Comparison of ENCODE assay signal across 19 cellular contexts in the genomic region with DNA sequence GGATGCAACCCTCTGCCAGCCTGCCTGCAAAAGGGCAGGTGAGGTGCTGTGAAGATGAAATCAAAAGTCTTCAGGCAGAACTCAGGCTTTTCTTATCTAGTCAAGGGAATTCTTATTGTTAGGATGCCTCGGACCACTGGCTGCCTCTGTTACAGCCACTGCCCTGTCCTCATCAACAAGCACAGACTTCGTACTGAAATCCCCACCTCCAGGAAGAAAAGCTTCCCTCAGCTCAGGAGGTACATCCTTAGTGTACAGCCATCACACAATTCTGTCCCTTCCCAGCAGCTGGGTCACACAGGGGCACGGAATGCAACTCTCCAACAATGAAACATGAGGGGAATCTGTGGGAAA. TPM values are rescaled to one million over a fixed set of nuclear protein-coding genes. Genes with fewer than 3 reads are reported as not detected.
DNase-seq lines count a peak whose midpoint lies in the region; ATAC-seq, FAIRE-seq and TF ChIP-seq lines count a peak whose summit lies in the region.
"Had no signal": no experiment of that assay in that cellular context is flagged by ENCODE, and none has a peak within 500 bp of the region (broad histone marks: within the 10 kb centered on the region; RNA-seq: fewer than 3 reads in every experiment).

No MANE protein-coding gene starts in this region.

- H3K27ac ChIP-seq in caudate nucleus (ENCODE audit: low read depth, low read length), result peak overlapping the region; percentile 95
- peak overlapping the region; percentile 29 for H3K27ac ChIP-seq in mesodermal cell (ENCODE audit: low read depth, low read length, severe bottlenecking)
- peak overlapping the region; percentile 49 to 79 (median 64) for H3K27ac ChIP-seq in gastrocnemius medialis
- H3K27ac ChIP-seq in kidney (ENCODE audit: low read depth in 2 of 2, low read length in 2 of 2), result no peak overlapping the region
- H3K27ac ChIP-seq: 22Rv1, GM23248, HL-60 had no signal

- H3K36me3 ChIP-seq in mesodermal cell (ENCODE audit: control insufficient read depth, insufficient read depth, low read length) (peaks cover 38% of the 10 kb centered on the region), gastrocnemius medialis (peaks cover 0 to 45% of the 10 kb centered on the region in 2 donors), kidney (ENCODE audit: control insufficient read depth in 1 of 2, insufficient read depth in 2 of 2, low read length in 2 of 2) (peaks cover 12 to 13% of the 10 kb centered on the region in 2 donors)

- no peak overlapping the region for H3K9ac ChIP-seq in kidney (ENCODE audit: low read length in 2 of 2)
- H3K9ac ChIP-seq: GM23248 had no signal

- peak in 1 of 2 donors; percentile 17 for ATAC-seq in gastrocnemius medialis

- DNase-seq in activated CD4-positive, alpha-beta T cell treated with anti-CD3 and anti-CD28 coated beads, Interleukin-2, amount 10 ng/mL, durations not matched to agents 24 days and 14 days, result peak; percentile 53
- no peak for DNase-seq in activated CD4-positive, alpha-beta T cell treated with anti-CD3 and anti-CD28 coated beads for 1 hour
- DNase-seq in caudate nucleus (lab: John Stamatoyannopoulos, UW), result peak in 1 of 61 donors; percentile 28
- no peak for DNase-seq in gastrocnemius medialis
- DNase-seq in RKO (ENCODE audit: low spot score), result no peak
- no peak for DNase-seq in kidney
- no peak for DNase-seq in NCI-H1436 (lab: John Stamatoyannopoulos, UW)
- DNase-seq: CD8-positive, alpha-beta memory T cell; DND-41; GDM1; GM23248; MV-4-11; NCI-H1417 treated with DMSO at 0.1 percent for 48 hours; NCI-H2081; NCI-H526 had no signal

- no peak for FAIRE-seq in kidney (lab: Jason Lieb, UNC)

- peaks cover 4% of the 10 kb centered on the region for H3K4me1 Mint-ChIP-seq in activated CD4-positive, alpha-beta T cell treated with anti-CD3 and anti-CD28 coated beads, Interleukin-2, amount 10 ng/mL, durations not matched to agents 24 days and 14 days

- intact Hi-C loops in activated CD4-positive, alpha-beta T cell treated with anti-CD3 and anti-CD28 coated beads, Interleukin-2, amount 10 ng/mL, durations not matched to agents 24 days and 14 days (cut with micrococcal nuclease), result loop anchor here (10.0 kb wide), 1 partner anchor 116 kb away; no protein-coding TSS in a partner anchor
- intact Hi-C loops in gastrocnemius medialis (cut with DNase I; ENCODE audit: low total_unique reads), result no loop called here
- intact Hi-C loops in kidney (cut with DNase I), result no loop called here

- no peaks in the 10 kb centered on the region for H3K27me3 Mint-ChIP-seq in activated CD4-positive, alpha-beta T cell treated with anti-CD3 and anti-CD28 coated beads, Interleukin-2, amount 10 ng/mL, durations not matched to agents 24 days and 14 days
- H3K27me3 Mint-ChIP-seq: CD8-positive, alpha-beta memory T cell had no signal

- peaks cover 2% of the 10 kb centered on the region for H3K4me1 ChIP-seq in mesodermal cell (ENCODE audit: control insufficient read depth, insufficient read depth, low read length, poor library complexity, severe bottlenecking)
- peaks cover 31 to 34% of the 10 kb centered on the region in 2 donors for H3K4me1 ChIP-seq in gastrocnemius medialis
- H3K4me1 ChIP-seq in kidney (ENCODE audit: control insufficient read depth in 1 of 2, insufficient read depth in 1 of 2, low read depth in 1 of 2, low read length in 2 of 2), result no peaks in the 10 kb centered on the region

- no peak for TF ChIP-seq CTCF in gastrocnemius medialis (IDR thresholded peaks at IDR 0.05 in 4 of 5, conservative IDR thresholded peaks at IDR 0.05 in 1 of 5)
- no peak for TF ChIP-seq CTCF in kidney (IDR thresholded peaks at IDR 0.05; ENCODE audit: borderline replicate concordance, extremely low read depth, insufficient read depth)

- H3K4me3 ChIP-seq in mesodermal cell (ENCODE audit: extremely low read depth, insufficient read depth, low read length, poor library complexity, severe bottlenecking) (no peak overlapping the region), gastrocnemius medialis (no peak overlapping the region), kidney (ENCODE audit: low read length in 2 of 2) (no peak overlapping the region)
- H3K4me3 ChIP-seq: GM23248 had no signal

- H3K9me3 ChIP-seq in mesodermal cell (ENCODE audit: control insufficient read depth, low read length) (no peaks in the 10 kb centered on the region), gastrocnemius medialis (no peaks in the 10 kb centered on the region), kidney (ENCODE audit: control insufficient read depth in 1 of 2, low read length in 2 of 2) (no peaks in the 10 kb centered on the region)

- no peak for TF ChIP-seq POLR2A in gastrocnemius medialis (IDR thresholded peaks at IDR 0.05)

- H3K4me3 Mint-ChIP-seq in activated CD4-positive, alpha-beta T cell treated with anti-CD3 and anti-CD28 coated beads, Interleukin-2, amount 10 ng/mL, durations not matched to agents 24 days and 14 days, result no peak overlapping the region
- H3K4me3 Mint-ChIP-seq: CD8-positive, alpha-beta memory T cell had no signal

- H3K36me3 Mint-ChIP-seq in activated CD4-positive, alpha-beta T cell treated with anti-CD3 and anti-CD28 coated beads, Interleukin-2, amount 10 ng/mL, durations not matched to agents 24 days and 14 days (ENCODE audit: low read depth), result peaks cover 30% of the 10 kb centered on the region

- in situ Hi-C loops in gastrocnemius medialis (cut with MboI; ENCODE audit: low sequenced_read_pairs in 4 of 4), result loop anchor here in 2 of 4 donors (10.0 kb wide), 2 partner anchors 124 to 204 kb away; a partner anchor contains a TSS

- H3K27ac Mint-ChIP-seq in activated CD4-positive, alpha-beta T cell treated with anti-CD3 and anti-CD28 coated beads, Interleukin-2, amount 10 ng/mL, durations not matched to agents 24 days and 14 days, result no peak overlapping the region

- no peaks in the 10 kb centered on the region for H3K27me3 ChIP-seq in gastrocnemius medialis

- whole genome bisulfite sequencing in mesodermal cell (ENCODE audit: insufficient coverage in 2 of 2), 2 experiments, result 100% methylated on average over 3 of the region's 3 CpGs; no CpG with 5 or more reads in 1 of the 2 experiments

- no peaks in the 10 kb centered on the region for H3K9me3 Mint-ChIP-seq in activated CD4-positive, alpha-beta T cell treated with anti-CD3 and anti-CD28 coated beads, Interleukin-2, amount 10 ng/mL, durations not matched to agents 24 days and 14 days
- H3K9me3 Mint-ChIP-seq: CD8-positive, alpha-beta memory T cell had no signal

RNA-seq across cellular contexts. Expression of a gene that starts 10.1 kb away (rescaled TPM):
- not detected in 2 replicates for total RNA-seq in activated CD4-positive, alpha-beta T cell treated with anti-CD3 and anti-CD28 coated beads, Interleukin-2, amount 10 ng/mL, durations not matched to agents 24 days and 14 days
- polyA plus RNA-seq in mesodermal cell (2013, experiment 1 of 2), result 1,932 TPM
- 2,253 TPM for polyA plus RNA-seq in mesodermal cell (2013, experiment 2 of 2)
- total RNA-seq in gastrocnemius medialis (not detected), kidney (8.2 TPM)
- polyA plus RNA-seq in kidney (ENCODE audit: insufficient read depth, low read depth, low replicate concordance), result not detected
- total RNA-seq: CD8-positive, alpha-beta memory T cell; GM23248 had no signal
- polyA plus RNA-seq: BJ; CD8-positive, alpha-beta memory T cell; GM23248 had no signal

Comparison
In these comparisons a context has a peak if more than half of its experiments do, and no peak if none do; other contexts are left out.
1. H3K27ac ChIP-seq: peak in caudate nucleus (single experiment), mesodermal cell (single experiment) and gastrocnemius medialis (4 of 4); none in kidney (0 of 2).